In genomic region chr17:57468932-57469775, GRCh38 we compare ENCODE assay signal across 1 cellular context.
TF ChIP-seq lines count a peak whose summit lies in the region.

No MANE protein-coding gene starts in this region.

TF ChIP-seq in HepG2, 621 proteins besides CTCF, POLR2A, EP300 and RAD21 (continued from another document and continues in another):
- TF ChIP-seq ZHX1 (CRISPR knock-in tag; IDR thresholded peaks at IDR 0.05; ENCODE audit: low read depth) (no peak), MEF2D (CRISPR knock-in tag; IDR thresholded peaks at IDR 0.05) (no peak), ZBTB38 (CRISPR knock-in tag; IDR thresholded peaks at IDR 0.05) (no peak), SOX5 (CRISPR knock-in tag; IDR thresholded peaks at IDR 0.05; ENCODE audit: borderline replicate concordance) (peak; percentile 42; the same call in 1 of the 2 replicates), GABPA (IDR thresholded peaks at IDR 0.05; ENCODE audit: low read depth, low read length) (no peak), GABPA (CRISPR knock-in tag; IDR thresholded peaks at IDR 0.05; ENCODE audit: low read depth) (no peak), ZNF234 (CRISPR knock-in tag; conservative IDR thresholded peaks at IDR 0.05) (no peak), ZFP36L1 (CRISPR knock-in tag; IDR thresholded peaks at IDR 0.05) (no peak), MED13 (CRISPR knock-in tag; IDR thresholded peaks at IDR 0.05) (no peak), SKIL (CRISPR knock-in tag; IDR thresholded peaks at IDR 0.05; ENCODE audit: borderline replicate concordance) (no peak), ZNF740 (CRISPR knock-in tag; IDR thresholded peaks at IDR 0.05) (no peak), RFX5 (IDR thresholded peaks at IDR 0.05; ENCODE audit: low read depth, low read length) (peak; percentile 92), ZNF33A (CRISPR knock-in tag; IDR thresholded peaks at IDR 0.05; ENCODE audit: borderline replicate concordance) (no peak), HNF1A (IDR thresholded peaks at IDR 0.05; ENCODE audit: low read depth) (no peak), HNF1A (CRISPR knock-in tag; IDR thresholded peaks at IDR 0.05; ENCODE audit: borderline replicate concordance) (peak; percentile 24; the same call in 1 of the 2 replicates), PHF8 (CRISPR knock-in tag; IDR thresholded peaks at IDR 0.05) (no peak), GMEB2 (CRISPR knock-in tag; IDR thresholded peaks at IDR 0.05; ENCODE audit: low read depth) (no peak), ZSCAN20 (CRISPR knock-in tag; IDR thresholded peaks at IDR 0.05; ENCODE audit: borderline replicate concordance) (no peak), POLR2AphosphoS2 (IDR thresholded peaks at IDR 0.05; ENCODE audit: low read depth, low read length) (no peak), HMGXB4 (CRISPR knock-in tag; IDR thresholded peaks at IDR 0.05; ENCODE audit: borderline replicate concordance in 1 of 2, low read depth in 1 of 2) (no peak), ZNF317 (CRISPR knock-in tag; IDR thresholded peaks at IDR 0.05) (peak; percentile 77; the same call in 1 of the 2 replicates), SRF (IDR thresholded peaks at IDR 0.05; ENCODE audit: low read depth, low read length) (no peak), TFDP1 (CRISPR knock-in tag; IDR thresholded peaks at IDR 0.05; ENCODE audit: borderline replicate concordance) (no peak), GATAD2A (CRISPR knock-in tag; IDR thresholded peaks at IDR 0.05) (peak; percentile 89), MAFG (CRISPR knock-in tag; IDR thresholded peaks at IDR 0.05) (no peak), CC2D1A (CRISPR knock-in tag; IDR thresholded peaks at IDR 0.05) (no peak), SNAPC4 (CRISPR knock-in tag; IDR thresholded peaks at IDR 0.05) (no peak), CREB1 (IDR thresholded peaks at IDR 0.05) (no peak), CREB1 (CRISPR knock-in tag; IDR thresholded peaks at IDR 0.05) (peak; percentile 47; the same call in 1 of the 2 replicates), ZNF136 (CRISPR knock-in tag; IDR thresholded peaks at IDR 0.05; ENCODE audit: low read depth) (no peak), ARNTL (CRISPR knock-in tag; IDR thresholded peaks at IDR 0.05) (0 out of 2 replicates have a peak, but pooled peaks have one; percentile 44), ZBTB7B (CRISPR knock-in tag; IDR thresholded peaks at IDR 0.05) (peak; percentile 34; the same call in 1 of the 2 replicates), ZNF589 (CRISPR knock-in tag; conservative IDR thresholded peaks at IDR 0.05) (no peak), RARG (CRISPR knock-in tag; IDR thresholded peaks at IDR 0.05; ENCODE audit: low read depth) (no peak), ZNF839 (CRISPR knock-in tag; IDR thresholded peaks at IDR 0.05; ENCODE audit: borderline replicate concordance) (no peak), ZFP36 (IDR thresholded peaks at IDR 0.05; ENCODE audit: borderline replicate concordance, low read depth, low read length, partially characterized antibody) (no peak), HINFP (CRISPR knock-in tag; IDR thresholded peaks at IDR 0.05; ENCODE audit: low read depth) (no peak), BCL3 (CRISPR knock-in tag; IDR thresholded peaks at IDR 0.05) (no peak), PAWR (CRISPR knock-in tag; IDR thresholded peaks at IDR 0.05; ENCODE audit: borderline replicate concordance) (no peak)
